8 cellular contexts compared by ENCODE assay signal in genomic region chr6:2218866-2219265, GRCh38.
"Had no signal": no experiment of that assay in that cellular context is flagged by ENCODE, and none has a peak within 500 bp of the region (broad histone marks: within the 10 kb centered on the region; RNA-seq: fewer than 3 reads in every experiment).

No MANE protein-coding gene starts in this region.

- H3K4me3 Mint-ChIP-seq: GM23338, H9, HFFc6 had no signal

- ATAC-seq: GM23338, K562 had no signal

- H3K9me3 Mint-ChIP-seq: GM23338, H9, HFFc6 had no signal

- H3K27ac ChIP-seq: HL-60 had no signal

- H3K4me3 ChIP-seq: GM23338, K562 had no signal

- H3K27ac Mint-ChIP-seq: H9, HFFc6 had no signal

- DNase-seq: H9, HCEC 1CT, HFFc6, IMR-90, KG1 had no signal
